In genomic region chr2:182605166-182605565, GRCh38 we compare ENCODE assay signal across 21 cellular contexts.
DNase-seq lines count a peak whose midpoint lies in the region; ATAC-seq and TF ChIP-seq lines count a peak whose summit lies in the region.
"Had no signal": no experiment of that assay in that cellular context is flagged by ENCODE, and none has a peak within 500 bp of the region (broad histone marks: within the 10 kb centered on the region; RNA-seq: fewer than 3 reads in every experiment).

No MANE protein-coding gene starts in this region.

- WGBS in trophoblast cell (ENCODE audit: extremely low coverage, insufficient coverage, insufficient read length) = no CpG with 5 or more reads among the region's 4 CpGs

- H3K4ac ChIP-seq in trophoblast cell (ENCODE audit: low read depth, low read length) = no peak overlapping the region

- H3K36me3 Mint-ChIP-seq in chondrocyte (ENCODE audit: low read depth) = no peaks in the 10 kb centered on the region
- H3K36me3 Mint-ChIP-seq: CD14-positive monocyte; CD8-positive, alpha-beta memory T cell had no signal

- H3K79me1 ChIP-seq in trophoblast cell (ENCODE audit: low read length) = no peaks in the 10 kb centered on the region

- no peak overlapping the region for H2BK5ac ChIP-seq in trophoblast cell (ENCODE audit: low read depth, low read length, poor library complexity)

- H2AK5ac ChIP-seq in trophoblast cell (ENCODE audit: low read length) = no peak overlapping the region

- H3K9me3 Mint-ChIP-seq in chondrocyte (ENCODE audit: low read depth) = peaks cover 5% of the 10 kb centered on the region
- H3K9me3 Mint-ChIP-seq: CD4-positive, alpha-beta T cell had no signal

- TF ChIP-seq CTCF in chondrocyte (IDR thresholded peaks at IDR 0.05) = no peak

- H3K4me3 ChIP-seq in trophoblast cell (ENCODE audit: low read depth, low read length) = no peak overlapping the region
- H3K4me3 ChIP-seq: BLaER1 treated with 17β-estradiol and CSF1 and Interleukin-3, amounts not matched to agents 10 nM and 100 nM; GM12878; HAP-1 had no signal

- no peak overlapping the region for H3K27ac Mint-ChIP-seq in chondrocyte (ENCODE audit: unreplicated experiment)
- H3K27ac Mint-ChIP-seq: CD14-positive monocyte; CD4-positive, alpha-beta T cell; CD8-positive, alpha-beta memory T cell; HFFc6 had no signal

- H3K4me1 Mint-ChIP-seq in chondrocyte (ENCODE audit: low read depth) = no peaks in the 10 kb centered on the region
- H3K4me1 Mint-ChIP-seq: CD8-positive, alpha-beta memory T cell had no signal

- H3K4me2 ChIP-seq in trophoblast cell (ENCODE audit: low read length) = no peak overlapping the region

- H3K9me3 ChIP-seq in trophoblast cell (ENCODE audit: insufficient read depth, low read depth, low read length) = no peaks in the 10 kb centered on the region
- H3K9me3 ChIP-seq: BE2C, HAP-1 had no signal

- no peak overlapping the region for H2BK120ac ChIP-seq in trophoblast cell (ENCODE audit: insufficient read depth, low read length, poor library complexity)

- H4K91ac ChIP-seq in trophoblast cell (ENCODE audit: low read depth, low read length) = no peak overlapping the region

- no peak overlapping the region for H2AFZ ChIP-seq in trophoblast cell (ENCODE audit: insufficient read depth, low read length, poor library complexity)

- H3K27ac ChIP-seq in trophoblast cell (ENCODE audit: low read depth, low read length) = no peak overlapping the region
- H3K27ac ChIP-seq: 22Rv1 had no signal

- no peaks in the 10 kb centered on the region for H3K36me3 ChIP-seq in trophoblast cell (ENCODE audit: control insufficient read depth in 1 of 2, insufficient read depth in 2 of 2, low read length in 2 of 2)
- H3K36me3 ChIP-seq: BE2C, HAP-1 had no signal

- no peak overlapping the region for H3K23ac ChIP-seq in trophoblast cell (ENCODE audit: low read length)

- H3K4me3 Mint-ChIP-seq in chondrocyte (ENCODE audit: unreplicated experiment) = no peak overlapping the region
- H3K4me3 Mint-ChIP-seq: CD14-positive monocyte; CD4-positive, alpha-beta T cell; CD8-positive, alpha-beta memory T cell; HFFc6 had no signal

- no peak overlapping the region for H3K18ac ChIP-seq in trophoblast cell (ENCODE audit: low read length)

- H2BK12ac ChIP-seq in trophoblast cell (ENCODE audit: low read length) = no peak overlapping the region

- no peaks in the 10 kb centered on the region for H3K27me3 ChIP-seq in trophoblast cell (ENCODE audit: insufficient read depth, low read length)
- H3K27me3 ChIP-seq: BE2C; BLaER1 treated with 17β-estradiol and CSF1 and Interleukin-3, amounts not matched to agents 10 nM and 100 nM had no signal

- H3K79me2 ChIP-seq in trophoblast cell (ENCODE audit: control insufficient read depth, insufficient read depth, low read length, poor library complexity) = no peaks in the 10 kb centered on the region

- H3K4me1 ChIP-seq in trophoblast cell (ENCODE audit: control insufficient read depth in 1 of 2, insufficient read depth in 2 of 2, low read length in 2 of 2) = no peaks in the 10 kb centered on the region
- H3K4me1 ChIP-seq: BE2C, HAP-1 had no signal

- H3K27me3 Mint-ChIP-seq in chondrocyte (ENCODE audit: low read depth) = no peaks in the 10 kb centered on the region

- DNase-seq in AG08396 (ENCODE audit: low spot score) (peak; percentile 17), ELR (ENCODE audit: low read depth) (peak; percentile 13), M059J (ENCODE audit: low read depth) (peak; percentile 27), trophoblast cell (peak; percentile 9 to 29), chondrocyte (ENCODE audit: low spot score) (no peak), kidney glomerular epithelial cell (lab: John Stamatoyannopoulos, UW) (no peak)
- DNase-seq: AML-193; BE2C; CD4-positive, alpha-beta T cell; CD8-positive, alpha-beta memory T cell; DMS 273 treated with DMSO at 0.1 percent for 48 hours; DMS79; GDM1; GOT3; HFFc6 had no signal

- H4K12ac ChIP-seq in trophoblast cell (ENCODE audit: low read depth, low read length) = no peak overlapping the region

- no peak overlapping the region for H3K14ac ChIP-seq in trophoblast cell (ENCODE audit: low read length)

- no peak for ATAC-seq in HG02759 (IDR thresholded peaks at IDR 0.05; ENCODE audit: unreplicated experiment)
- ATAC-seq: GM12878 had no signal

- H4K8ac ChIP-seq in trophoblast cell (ENCODE audit: low read depth, low read length) = no peak overlapping the region

- H3K9ac ChIP-seq in trophoblast cell (ENCODE audit: low read length) = no peak overlapping the region
- H3K9ac ChIP-seq: BLaER1 treated with 17β-estradiol and CSF1 and Interleukin-3, amounts not matched to agents 10 nM and 100 nM had no signal

Comparison
In these comparisons a context has a peak if more than half of its experiments do, and no peak if none do; other contexts are left out.
1. DNase-seq: peak in AG08396 (single experiment), ELR (single experiment), M059J (single experiment) and trophoblast cell (2 of 2); none in chondrocyte (single experiment) and kidney glomerular epithelial cell (single experiment).